In the genomic region with DNA sequence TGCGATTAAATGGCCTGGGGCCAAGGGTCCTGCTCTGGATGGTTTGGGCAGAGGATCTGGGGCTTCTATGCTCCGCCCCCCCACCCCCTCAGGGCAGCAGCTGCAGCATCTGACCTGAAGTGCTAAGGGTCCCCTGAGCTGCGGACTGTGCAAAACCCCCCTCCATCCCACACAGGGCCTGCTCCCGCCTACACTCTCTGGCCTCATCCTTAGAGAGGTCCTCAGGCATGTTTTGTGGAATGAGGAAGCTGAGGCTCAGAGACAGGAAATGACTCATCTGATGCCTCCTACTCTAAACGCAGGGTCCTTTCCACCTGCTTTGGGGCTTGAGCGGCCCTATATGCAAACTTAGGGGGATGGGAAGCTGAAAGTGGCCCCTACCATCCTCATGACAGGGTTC, we compare ENCODE assay signal across 8 cellular contexts. TPM values are rescaled to one million over a fixed set of nuclear protein-coding genes. Genes with fewer than 3 reads are reported as not detected.
DNase-seq lines count a peak whose midpoint lies in the region; ATAC-seq, FAIRE-seq and TF ChIP-seq lines count a peak whose summit lies in the region.

No MANE protein-coding gene starts in this region.

- H3K4me1 ChIP-seq in right cardiac atrium (ENCODE audit: control insufficient read depth, insufficient read depth, low read length): no peaks in the 10 kb centered on the region

- peak; percentile 71 for DNase-seq in GM10266 (ENCODE audit: extremely low spot score)
- peak in 1 of 3 donors; percentile 53 for DNase-seq in right cardiac atrium
- no peak for DNase-seq in immature natural killer cell
- DNase-seq in retina: no peak
- no peak for DNase-seq in frontal cortex (ENCODE audit: low spot score in 2 of 2)

- no peaks in the 10 kb centered on the region for H3K36me3 ChIP-seq in SU-DHL-6 (ENCODE audit: low read length)

- WGBS in right cardiac atrium: 41% methylated on average over 6 of the region's 6 CpGs

- H3K9me3 Mint-ChIP-seq in immature natural killer cell: peaks cover 0 to 2% (median 0%) of the 10 kb centered on the region in 6 donors

- ATAC-seq in GM21381 (IDR thresholded peaks at IDR 0.05; ENCODE audit: unreplicated experiment) (peak; percentile 90), HG03469 (IDR thresholded peaks at IDR 0.05; ENCODE audit: unreplicated experiment) (peak; percentile 76), right cardiac atrium (peak; percentile 37 to 44)

- TF ChIP-seq CTCF in GM10266 (IDR thresholded peaks at IDR 0.05; ENCODE audit: control insufficient read depth, insufficient read depth, low read depth, missing control alignments): no peak
- no peak for TF ChIP-seq CTCF in SU-DHL-6 (IDR thresholded peaks at IDR 0.05; ENCODE audit: insufficient read depth, low read length, poor library complexity, severe bottlenecking)

- H3K79me2 ChIP-seq in SU-DHL-6 (ENCODE audit: insufficient read depth, low read length): no peaks in the 10 kb centered on the region

- H3K9me2 ChIP-seq in SU-DHL-6 (replicated peaks; ENCODE audit: insufficient read depth, low read length): no peaks in the 10 kb centered on the region

- peaks cover 0 to 2% (median 2%) of the 10 kb centered on the region in 3 donors for H3K27me3 Mint-ChIP-seq in immature natural killer cell (ENCODE audit: low read depth in 3 of 3)

- H3K27ac Mint-ChIP-seq in immature natural killer cell: no peak overlapping the region

- no peaks in the 10 kb centered on the region for H3F3A ChIP-seq in SU-DHL-6 (ENCODE audit: insufficient read depth)

- H3K27ac ChIP-seq in SU-DHL-6 (ENCODE audit: low read depth, low read length): no peak overlapping the region
- no peak overlapping the region for H3K27ac ChIP-seq in right cardiac atrium (ENCODE audit: low read length)

- no peak overlapping the region for H3K4me3 ChIP-seq in SU-DHL-6 (ENCODE audit: insufficient read depth, low read length, poor library complexity, severe bottlenecking)
- H3K4me3 ChIP-seq in right cardiac atrium (ENCODE audit: low read length): no peak overlapping the region

- H3K4me3 Mint-ChIP-seq in immature natural killer cell: no peak overlapping the region

- H3K4me1 Mint-ChIP-seq in immature natural killer cell: no peaks in the 10 kb centered on the region

- H3K9ac ChIP-seq in SU-DHL-6 (ENCODE audit: low read length): no peak overlapping the region

- H3K9me3 ChIP-seq in SU-DHL-6 (ENCODE audit: insufficient read depth, low read length): no peaks in the 10 kb centered on the region
- H3K9me3 ChIP-seq in right cardiac atrium (ENCODE audit: control insufficient read depth, low read length): no peaks in the 10 kb centered on the region

- H3K4me2 ChIP-seq in SU-DHL-6 (ENCODE audit: low read depth, low read length, poor library complexity, severe bottlenecking): peak overlapping the region; percentile 33

- H4K20me1 ChIP-seq in SU-DHL-6 (ENCODE audit: low read depth, low read length): no peaks in the 10 kb centered on the region

- H3K36me3 Mint-ChIP-seq in immature natural killer cell: no peaks in the 10 kb centered on the region

- H3K27me3 ChIP-seq in SU-DHL-6 (ENCODE audit: low read length): no peaks in the 10 kb centered on the region
- no peaks in the 10 kb centered on the region for H3K27me3 ChIP-seq in right cardiac atrium (ENCODE audit: control insufficient read depth, insufficient read depth)

- intact Hi-C loops in right cardiac atrium (cut with DNase I): no loop called here

- H2AFZ ChIP-seq in SU-DHL-6 (ENCODE audit: low read depth, low read length, severe bottlenecking): peak overlapping the region; percentile 49

- no peak for FAIRE-seq in frontal cortex (lab: Jason Lieb, UNC)

RNA-seq across cellular contexts. Expression of a gene that starts 59.5 kb away (rescaled TPM):
- total RNA-seq in right cardiac atrium (100 to 1,000 TPM in 1 of 4 donors, 10 to 100 TPM in 3; 41.0 to 101 (median 79.4) TPM), frontal cortex (4.9 TPM)
- polyA plus RNA-seq in right cardiac atrium (126 TPM), immature natural killer cell (10 to 100 TPM in 2 of 3 donors, 1 to 10 TPM in 1; 9.3 to 37.8 (median 23.0) TPM)
